17 cellular contexts compared by ENCODE assay signal in the genomic region with DNA sequence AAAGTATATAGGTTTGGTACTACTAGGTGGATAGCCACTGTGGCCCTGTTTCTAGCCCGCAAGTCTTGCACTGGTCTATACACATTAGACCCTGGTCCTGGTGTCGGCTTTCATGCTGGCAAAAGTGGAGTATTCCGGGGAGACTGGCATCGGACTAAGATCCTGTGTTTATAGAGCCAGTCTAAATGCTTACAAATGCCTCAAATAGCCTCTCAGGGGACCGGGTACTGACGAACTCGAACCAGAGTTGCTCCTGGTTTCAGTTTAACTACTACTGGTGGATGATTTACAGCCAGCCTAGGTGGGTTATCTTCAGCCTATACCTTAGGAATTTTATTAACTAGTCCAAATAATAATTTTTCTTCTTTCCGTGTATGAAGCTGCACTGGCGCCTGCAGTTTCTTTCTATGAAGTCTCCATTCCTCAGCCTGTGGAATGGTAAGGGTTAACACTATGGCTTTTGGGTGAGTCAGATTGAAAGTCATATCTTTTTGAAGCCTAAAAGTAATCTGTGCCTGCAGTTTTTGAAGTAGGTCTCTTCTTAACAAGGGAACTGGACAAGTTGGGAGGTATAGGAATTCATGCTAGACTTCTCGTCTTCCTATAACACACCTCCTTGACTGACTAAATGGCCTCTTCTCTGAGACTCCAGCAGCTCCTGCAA. TPM values are rescaled to one million over a fixed set of nuclear protein-coding genes. Genes with fewer than 3 reads are reported as not detected.
"Had no signal": no experiment of that assay in that cellular context is flagged by ENCODE, and none has a peak within 500 bp of the region (broad histone marks: within the 10 kb centered on the region; RNA-seq: fewer than 3 reads in every experiment).

No MANE protein-coding gene starts in this region.

- H3K27me3 Mint-ChIP-seq: memory B cell, progenitor cell of endocrine pancreas had no signal

- ATAC-seq: natural killer cell treated with Interleukin-12 subunit alpha and Interleukin-12 subunit beta and Interleukin-15 and Interleukin-18, amount 100 ng/mL, for 72 hours; right lobe of liver; upper lobe of right lung had no signal

- H3K4me3 Mint-ChIP-seq: activated CD4-positive, alpha-beta T cell treated with anti-CD3 and anti-CD28 coated beads, Interleukin-2, amount 10 ng/mL, durations not matched to agents 24 days and 14 days; activated T-helper 1 cell treated with anti-CD3 and anti-CD28 coated beads, Interleukin-12 subunit alpha, Interleukin-12 subunit beta, Interleukin-2, Interleukin-4 antibody, amounts not matched to agents 30 ng/mL and 10 ng/mL and 1 ng/mL, durations not matched to agents 14 hours and 24 hours and 36 hours; memory B cell; natural killer cell treated with Interleukin-12 subunit alpha and Interleukin-12 subunit beta and Interleukin-15 and Interleukin-18, amount 100 ng/mL, for 72 hours; stimulated activated naive CD8-positive, alpha-beta T cell treated with anti-CD3 and anti-CD28 coated beads, Interleukin-15, Interleukin-2, amounts not matched to agents 100 ng/mL and 50 ng/mL, for 24 hours had no signal

- H3K27ac Mint-ChIP-seq: activated CD4-positive, alpha-beta T cell treated with anti-CD3 and anti-CD28 coated beads, Interleukin-2, amount 10 ng/mL, durations not matched to agents 24 days and 14 days; activated T-helper 1 cell treated with anti-CD3 and anti-CD28 coated beads, Interleukin-12 subunit alpha, Interleukin-12 subunit beta, Interleukin-2, Interleukin-4 antibody, amounts not matched to agents 30 ng/mL and 10 ng/mL and 1 ng/mL, durations not matched to agents 14 hours and 24 hours and 36 hours; memory B cell; natural killer cell treated with Interleukin-12 subunit alpha and Interleukin-12 subunit beta and Interleukin-15 and Interleukin-18, amount 100 ng/mL, for 72 hours; progenitor cell of endocrine pancreas; stimulated activated naive CD8-positive, alpha-beta T cell treated with anti-CD3 and anti-CD28 coated beads, Interleukin-15, Interleukin-2, amounts not matched to agents 100 ng/mL and 50 ng/mL, for 24 hours had no signal

- H3K36me3 Mint-ChIP-seq: memory B cell; natural killer cell treated with Interleukin-12 subunit alpha and Interleukin-12 subunit beta and Interleukin-15 and Interleukin-18, amount 100 ng/mL, for 72 hours had no signal

- H3K9me3 Mint-ChIP-seq: memory B cell; natural killer cell treated with Interleukin-12 subunit alpha and Interleukin-12 subunit beta and Interleukin-15 and Interleukin-18, amount 100 ng/mL, for 72 hours had no signal

- DNase-seq: activated CD4-positive, alpha-beta T cell treated with anti-CD3 and anti-CD28 coated beads, Interleukin-2, amount 10 ng/mL, durations not matched to agents 24 days and 14 days; activated CD4-positive, CD25-positive, alpha-beta regulatory T cell; hypothalamus; kidney; left ventricle myocardium inferior; right lobe of liver; upper lobe of right lung had no signal

RNA-seq across cellular contexts. Expression of a gene that starts 51.3 kb away (rescaled TPM):
- total RNA-seq: activated CD4-positive, alpha-beta T cell treated with anti-CD3 and anti-CD28 coated beads, Interleukin-2, amount 10 ng/mL, durations not matched to agents 24 days and 14 days; activated CD8-positive, alpha-beta memory T cell treated with anti-CD3 and anti-CD28 coated beads for 36 hours; activated T-helper 1 cell treated with anti-CD3 and anti-CD28 coated beads, Interleukin-12 subunit alpha, Interleukin-12 subunit beta, Interleukin-2, Interleukin-4 antibody, amounts not matched to agents 30 ng/mL and 10 ng/mL and 1 ng/mL, durations not matched to agents 14 hours and 24 hours and 36 hours; astrocyte; cardiac muscle cell; fibroblast of villous mesenchyme; kidney; left ventricle myocardium inferior; natural killer cell treated with Interleukin-12 subunit alpha and Interleukin-12 subunit beta and Interleukin-15 and Interleukin-18, amount 100 ng/mL, for 72 hours; progenitor cell of endocrine pancreas; right lobe of liver; temporal lobe; upper lobe of right lung had no signal
